In the genomic region with DNA sequence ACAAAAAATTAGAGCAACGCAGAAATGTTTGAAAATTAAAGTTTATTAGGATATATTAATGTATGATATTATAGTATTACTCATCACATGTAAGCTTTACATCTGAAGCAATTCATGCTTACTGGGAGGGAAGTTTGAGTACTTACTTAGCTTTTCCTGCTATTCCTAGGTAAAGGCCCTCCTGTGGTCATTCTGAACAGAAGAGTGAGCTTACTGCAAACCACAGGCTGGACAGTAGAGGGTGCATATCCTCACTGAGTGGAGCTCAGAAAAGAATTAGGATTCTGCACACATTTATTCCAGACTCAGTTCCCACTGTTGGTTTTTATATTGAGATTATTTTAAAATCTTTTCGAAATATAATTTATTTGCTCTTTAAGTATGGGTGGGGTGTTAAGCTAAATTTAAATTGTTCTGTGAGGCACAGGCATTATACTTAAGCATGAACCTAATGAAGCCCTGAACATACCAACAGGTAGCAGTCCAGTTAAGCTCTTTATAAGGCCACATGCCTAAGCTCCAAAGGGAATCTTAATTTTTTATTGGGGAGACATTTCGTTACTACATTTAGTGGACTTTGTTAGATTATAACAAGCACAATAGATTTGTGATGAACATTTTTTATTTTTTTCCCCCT, we compare ENCODE assay signal across 8 cellular contexts. TPM values are rescaled to one million over a fixed set of nuclear protein-coding genes. Genes with fewer than 3 reads are reported as not detected.
DNase-seq lines count a peak whose midpoint lies in the region; ATAC-seq, FAIRE-seq and TF ChIP-seq lines count a peak whose summit lies in the region.

No MANE protein-coding gene starts in this region.

- H3K27me3 ChIP-seq in bronchial epithelial cell (ENCODE audit: control insufficient read depth, insufficient read depth, low read length) (no peaks in the 10 kb centered on the region), liver (ENCODE audit: control insufficient read depth in 4 of 4, insufficient read depth in 4 of 4, low read length in 3 of 4) (no peaks in the 10 kb centered on the region), tibial nerve (no peaks in the 10 kb centered on the region)

- WGBS in liver = 73% methylated on average over 3 of the region's 3 CpGs
- 76 to 79% methylated on average over 3 of the region's 3 CpGs for WGBS in tibial nerve, 2 donors

- peaks cover 15% of the 10 kb centered on the region for H3K36me3 ChIP-seq in bronchial epithelial cell (ENCODE audit: control insufficient read depth, insufficient read depth, low read length)
- H3K36me3 ChIP-seq in liver (ENCODE audit: control insufficient read depth in 4 of 4, insufficient read depth in 3 of 4, low read depth in 1 of 4, low read length in 3 of 4) = peaks cover 6 to 82% (median 73%) of the 10 kb centered on the region in 4 donors
- H3K36me3 ChIP-seq in tibial nerve = peaks cover 0 to 98% (median 17%) of the 10 kb centered on the region in 3 donors

- H3K27ac ChIP-seq in liver (ENCODE audit: low read depth in 1 of 2, low read length in 2 of 2) (no peak overlapping the region), tibial nerve (no peak overlapping the region)

- H3K4me1 ChIP-seq in liver (ENCODE audit: control insufficient read depth in 4 of 4, insufficient read depth in 4 of 4, low read length in 3 of 4) (peaks cover 0 to 1% (median 0%) of the 10 kb centered on the region in 4 donors), tibial nerve (peaks cover 0 to 7% (median 0%) of the 10 kb centered on the region in 4 donors)

- TF ChIP-seq CTCF in AG09309 (IDR thresholded peaks at IDR 0.05; ENCODE audit: control insufficient read depth, insufficient read depth, low read depth, low read length, missing control alignments) (peak; percentile 82), bronchial epithelial cell (IDR thresholded peaks at IDR 0.05; ENCODE audit: insufficient read depth, low read length, severe bottlenecking) (peak; percentile 68), liver (IDR thresholded peaks at IDR 0.05; ENCODE audit: low read depth, low read length, missing input control) (peak; percentile 60), tibial nerve (IDR thresholded peaks at IDR 0.05) (peak in 1 of 5 experiments; percentile 10)

- H3K9me3 ChIP-seq in liver (ENCODE audit: control insufficient read depth in 4 of 4, low read length in 3 of 4) = no peaks in the 10 kb centered on the region
- H3K9me3 ChIP-seq in tibial nerve = no peaks in the 10 kb centered on the region

- no peak for TF ChIP-seq EP300 in tibial nerve (IDR thresholded peaks at IDR 0.05)

- peak; percentile 65 to 75 for TF ChIP-seq RAD21 in liver (IDR thresholded peaks at IDR 0.05)

- H3K9ac ChIP-seq in liver (ENCODE audit: low read depth in 1 of 2, low read length in 2 of 2) = no peak overlapping the region

- H3K4me3 ChIP-seq in AG09309 (ENCODE audit: control insufficient read depth, low read depth, low read length) (no peak overlapping the region), bronchial epithelial cell (ENCODE audit: low read depth, low read length) (no peak overlapping the region), liver (ENCODE audit: low read depth in 1 of 3, low read length in 3 of 3) (no peak overlapping the region), tibial nerve (no peak overlapping the region)

- ATAC-seq in GM21723 (IDR thresholded peaks at IDR 0.05; ENCODE audit: unreplicated experiment) (peak; percentile 49), HG02678 (IDR thresholded peaks at IDR 0.05; ENCODE audit: unreplicated experiment) (no peak)

- TF ChIP-seq POLR2A in tibial nerve (IDR thresholded peaks at IDR 0.05) = no peak

- FAIRE-seq in bronchial epithelial cell (lab: Jason Lieb, UNC) = no peak

- DNase-seq in AG09309 (ENCODE audit: low read depth) = no peak
- peak; percentile 51 to 77 for DNase-seq in NCI-H524 (lab: John Stamatoyannopoulos, UW)
- peak; percentile 66 for DNase-seq in bronchial epithelial cell (ENCODE audit: low read depth)
- DNase-seq in activated CD4-positive, alpha-beta T cell treated with anti-CD3 and anti-CD28 coated beads, Interleukin-2, amount 50 U/mL, for 1 hour = no peak
- no peak for DNase-seq in tibial nerve (ENCODE audit: low spot score in 2 of 2)

TF ChIP-seq in liver, 16 proteins besides CTCF, POLR2A, EP300 and RAD21:
- TF ChIP-seq EGR1 (IDR thresholded peaks at IDR 0.05; ENCODE audit: low read depth in 2 of 2) (no peak), SP1 (IDR thresholded peaks at IDR 0.05) (no peak), TAF1 (conservative IDR thresholded peaks at IDR 0.05) (no peak), HNF4A (conservative IDR thresholded peaks at IDR 0.05) (no peak), YY1 (IDR thresholded peaks at IDR 0.05) (no peak), JUND (IDR thresholded peaks at IDR 0.05) (no peak), FOXA2 (IDR thresholded peaks at IDR 0.05) (no peak), FOXA1 (IDR thresholded peaks at IDR 0.05) (no peak), HNF4G (IDR thresholded peaks at IDR 0.05) (no peak), RXRA (IDR thresholded peaks at IDR 0.05) (no peak), GABPA (IDR thresholded peaks at IDR 0.05 in 1 of 2, conservative IDR thresholded peaks at IDR 0.05 in 1 of 2) (no peak), NR2F2 (IDR thresholded peaks at IDR 0.05) (no peak), ZBTB33 (IDR thresholded peaks at IDR 0.05) (no peak)
- TF ChIP-seq, protein P1, sequence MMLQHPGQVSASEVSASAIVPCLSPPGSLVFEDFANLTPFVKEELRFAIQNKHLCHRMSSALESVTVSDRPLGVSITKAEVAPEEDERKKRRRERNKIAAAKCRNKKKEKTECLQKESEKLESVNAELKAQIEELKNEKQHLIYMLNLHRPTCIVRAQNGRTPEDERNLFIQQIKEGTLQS (IDR thresholded peaks at IDR 0.05) = no peak
- TF ChIP-seq, protein P2, sequence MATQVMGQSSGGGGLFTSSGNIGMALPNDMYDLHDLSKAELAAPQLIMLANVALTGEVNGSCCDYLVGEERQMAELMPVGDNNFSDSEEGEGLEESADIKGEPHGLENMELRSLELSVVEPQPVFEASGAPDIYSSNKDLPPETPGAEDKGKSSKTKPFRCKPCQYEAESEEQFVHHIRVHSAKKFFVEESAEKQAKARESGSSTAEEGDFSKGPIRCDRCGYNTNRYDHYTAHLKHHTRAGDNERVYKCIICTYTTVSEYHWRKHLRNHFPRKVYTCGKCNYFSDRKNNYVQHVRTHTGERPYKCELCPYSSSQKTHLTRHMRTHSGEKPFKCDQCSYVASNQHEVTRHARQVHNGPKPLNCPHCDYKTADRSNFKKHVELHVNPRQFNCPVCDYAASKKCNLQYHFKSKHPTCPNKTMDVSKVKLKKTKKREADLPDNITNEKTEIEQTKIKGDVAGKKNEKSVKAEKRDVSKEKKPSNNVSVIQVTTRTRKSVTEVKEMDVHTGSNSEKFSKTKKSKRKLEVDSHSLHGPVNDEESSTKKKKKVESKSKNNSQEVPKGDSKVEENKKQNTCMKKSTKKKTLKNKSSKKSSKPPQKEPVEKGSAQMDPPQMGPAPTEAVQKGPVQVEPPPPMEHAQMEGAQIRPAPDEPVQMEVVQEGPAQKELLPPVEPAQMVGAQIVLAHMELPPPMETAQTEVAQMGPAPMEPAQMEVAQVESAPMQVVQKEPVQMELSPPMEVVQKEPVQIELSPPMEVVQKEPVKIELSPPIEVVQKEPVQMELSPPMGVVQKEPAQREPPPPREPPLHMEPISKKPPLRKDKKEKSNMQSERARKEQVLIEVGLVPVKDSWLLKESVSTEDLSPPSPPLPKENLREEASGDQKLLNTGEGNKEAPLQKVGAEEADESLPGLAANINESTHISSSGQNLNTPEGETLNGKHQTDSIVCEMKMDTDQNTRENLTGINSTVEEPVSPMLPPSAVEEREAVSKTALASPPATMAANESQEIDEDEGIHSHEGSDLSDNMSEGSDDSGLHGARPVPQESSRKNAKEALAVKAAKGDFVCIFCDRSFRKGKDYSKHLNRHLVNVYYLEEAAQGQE (IDR thresholded peaks at IDR 0.05) = no peak
- TF ChIP-seq, protein P3, sequence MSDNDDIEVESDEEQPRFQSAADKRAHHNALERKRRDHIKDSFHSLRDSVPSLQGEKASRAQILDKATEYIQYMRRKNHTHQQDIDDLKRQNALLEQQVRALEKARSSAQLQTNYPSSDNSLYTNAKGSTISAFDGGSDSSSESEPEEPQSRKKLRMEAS (IDR thresholded peaks at IDR 0.05) = no peak

RNA-seq across cellular contexts. Expression of gene MRPS22, which starts 10.2 kb away (rescaled TPM):
- 77.7 and 94.2 TPM in 2 replicates for total RNA-seq in bronchial epithelial cell
- total RNA-seq in liver = 10 to 100 TPM; 33.3 to 54.9 TPM
- 10 to 100 TPM; 41.1 to 48.0 TPM for polyA plus RNA-seq in liver
- total RNA-seq in tibial nerve = 10 to 100 TPM; 37.7 to 50.7 (median 46.4) TPM

RNA-seq across cellular contexts. Expression of gene COPB2, which starts 35.4 kb away (rescaled TPM):
- 171 and 219 TPM in 2 replicates for total RNA-seq in bronchial epithelial cell
- total RNA-seq in liver = 100 to 1,000 TPM in 1 of 2 donors, 10 to 100 TPM in 1; 91.3 to 145 TPM
- polyA plus RNA-seq in liver = 10 to 100 TPM; 45.4 to 52.7 TPM
- total RNA-seq in tibial nerve = 10 to 100 TPM; 59.1 to 72.4 (median 66.0) TPM

Comparison
In these comparisons a context has a peak if more than half of its experiments do, and no peak if none do; other contexts are left out.
1. DNase-seq: peak in NCI-H524 (2 of 2) and bronchial epithelial cell (single experiment); none in AG09309 (single experiment), activated CD4-positive, alpha-beta T cell treated with anti-CD3 and anti-CD28 coated beads, Interleukin-2, amount 50 U/mL, for 1 hour (single experiment) and tibial nerve (0 of 2).